26 cellular contexts compared by ENCODE assay signal in the genomic region with DNA sequence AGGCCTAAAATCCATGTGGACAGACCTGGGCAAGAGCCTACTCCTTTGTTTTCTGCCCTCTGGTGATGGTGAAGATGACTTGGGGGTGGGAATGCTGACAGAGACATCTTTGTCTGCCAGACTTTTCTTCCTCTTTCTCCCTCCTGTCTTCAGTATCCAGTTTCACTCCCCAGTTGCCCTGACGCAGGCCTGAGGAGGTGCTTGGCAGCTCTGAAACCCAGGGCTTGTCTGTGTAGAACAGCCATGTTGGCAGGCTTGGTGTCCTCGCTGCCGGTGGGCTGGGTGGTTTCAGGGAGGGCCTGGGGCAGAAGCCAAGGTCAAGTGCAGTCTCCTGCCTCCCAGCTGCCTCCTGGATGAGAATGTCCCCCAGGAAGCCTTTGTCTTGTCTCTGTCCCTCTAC.
"Had no signal": no experiment of that assay in that cellular context is flagged by ENCODE, and none has a peak within 500 bp of the region (broad histone marks: within the 10 kb centered on the region; RNA-seq: fewer than 3 reads in every experiment).

No MANE protein-coding gene starts in this region.

- H3K27ac ChIP-seq: coronary artery, gastroesophageal sphincter, ovary, prostate gland, thoracic aorta, WERI-Rb-1 had no signal

- H3K36me3 Mint-ChIP-seq: activated naive CD8-positive, alpha-beta T cell had no signal

- DNase-seq: activated CD4-positive, alpha-beta memory T cell treated with anti-CD3 and anti-CD28 coated beads for 36 hours; activated CD4-positive, alpha-beta T cell treated with anti-CD3 and anti-CD28 coated beads, Interleukin-2, amount 10 ng/mL, durations not matched to agents 24 days and 14 days; activated CD4-positive, CD25-positive, alpha-beta regulatory T cell treated with anti-CD3 and anti-CD28 coated beads, Interleukin-2, amount 50 U/mL, for 72 hours; activated CD8-positive, alpha-beta memory T cell treated with anti-CD3 and anti-CD28 coated beads, Interleukin-2, amount 50 U/mL, for 4 hours; activated T-cell treated with anti-CD3 and anti-CD28 coated beads, Interleukin-2, amount 50 U/mL, for 1 hour; effector memory CD8-positive, alpha-beta T cell; hippocampal formation; left cardiac atrium; left ventricle myocardium superior; naive B cell; nephron progenitor cell; ovary; retina; stimulated activated CD4-positive, alpha-beta T cell treated with anti-CD3 and anti-CD28 coated beads, Interleukin-1b, Interleukin-23, amount 100 ng/mL, for 48 hours; stimulated activated naive CD4-positive, alpha-beta T cell treated with Interleukin-2 at 50 U/mL for 16 hours; T-helper 9 cell; WERI-Rb-1 had no signal

- H3K4me1 Mint-ChIP-seq: activated CD4-positive, alpha-beta T cell treated with anti-CD3 and anti-CD28 coated beads, Interleukin-2, amount 10 ng/mL, durations not matched to agents 24 days and 14 days; mesothelial cell of epicardium had no signal

- H3K4me3 Mint-ChIP-seq: activated CD4-positive, alpha-beta memory T cell treated with anti-CD3 and anti-CD28 coated beads for 36 hours; activated CD4-positive, alpha-beta T cell treated with anti-CD3 and anti-CD28 coated beads, Interleukin-2, amount 10 ng/mL, durations not matched to agents 24 days and 14 days; activated naive CD8-positive, alpha-beta T cell; effector memory CD8-positive, alpha-beta T cell; mesothelial cell of epicardium; nephron progenitor cell; type B pancreatic cell had no signal

- H3K27ac Mint-ChIP-seq: activated CD4-positive, alpha-beta memory T cell treated with anti-CD3 and anti-CD28 coated beads for 36 hours; activated CD4-positive, alpha-beta T cell treated with anti-CD3 and anti-CD28 coated beads, Interleukin-2, amount 10 ng/mL, durations not matched to agents 24 days and 14 days; activated naive CD8-positive, alpha-beta T cell; activated T-helper 2 cell treated with anti-CD3 and anti-CD28 coated beads, Interferon-gamma antibody, Interleukin-2, Interleukin-4, amounts not matched to agents 10 μg/mL and 5 μg/mL and 100 μg/mL, durations not matched to agents 14 hours and 24 hours and 36 hours; mesothelial cell of epicardium; nephron progenitor cell; type B pancreatic cell had no signal

- H3K27me3 Mint-ChIP-seq: activated CD4-positive, alpha-beta memory T cell treated with anti-CD3 and anti-CD28 coated beads for 36 hours; activated CD4-positive, alpha-beta T cell treated with anti-CD3 and anti-CD28 coated beads, Interleukin-2, amount 10 ng/mL, durations not matched to agents 24 days and 14 days; activated naive CD8-positive, alpha-beta T cell; effector memory CD8-positive, alpha-beta T cell; naive B cell; type B pancreatic cell had no signal

- H3K4me2 ChIP-seq: smooth muscle cell had no signal

- H3K36me3 ChIP-seq: ovary, prostate gland had no signal

- H3K9me3 Mint-ChIP-seq: activated CD4-positive, alpha-beta memory T cell treated with anti-CD3 and anti-CD28 coated beads for 36 hours; activated CD4-positive, alpha-beta T cell treated with anti-CD3 and anti-CD28 coated beads, Interleukin-2, amount 10 ng/mL, durations not matched to agents 24 days and 14 days; activated T-helper 2 cell treated with anti-CD3 and anti-CD28 coated beads, Interferon-gamma antibody, Interleukin-2, Interleukin-4, amounts not matched to agents 10 μg/mL and 5 μg/mL and 100 μg/mL, durations not matched to agents 14 hours and 24 hours and 36 hours; effector memory CD8-positive, alpha-beta T cell; mesothelial cell of epicardium; naive B cell; nephron progenitor cell; type B pancreatic cell had no signal

- H3K27me3 ChIP-seq: gastroesophageal sphincter, ovary had no signal

- ATAC-seq: effector memory CD8-positive, alpha-beta T cell; gastroesophageal sphincter; left cardiac atrium; left ventricle myocardium superior had no signal

- H3K4me3 ChIP-seq: coronary artery, gastroesophageal sphincter, ovary, prostate gland, smooth muscle cell, thoracic aorta had no signal

- H3K9me3 ChIP-seq: gastroesophageal sphincter, ovary, prostate gland, thoracic aorta had no signal
